16 cellular contexts compared by ENCODE assay signal in the genomic region with DNA sequence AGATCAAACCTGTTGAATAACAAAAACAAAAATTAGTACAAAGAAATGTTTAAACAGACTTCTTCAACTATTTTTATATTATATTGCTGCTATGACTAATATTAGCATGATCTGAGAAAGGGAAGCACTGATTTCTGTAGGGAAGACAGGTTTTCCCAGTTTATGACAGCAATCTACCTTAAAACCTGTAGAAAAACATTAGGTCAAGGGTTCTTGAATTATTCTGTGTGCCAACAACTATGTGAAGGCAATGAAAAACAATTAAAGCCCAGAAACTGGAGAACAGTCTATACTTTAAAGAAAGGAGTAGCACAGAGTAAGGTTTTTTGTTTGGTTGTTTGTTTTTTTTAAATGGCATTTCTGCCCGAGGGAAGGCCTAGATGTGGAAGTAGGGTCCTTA. TPM values are rescaled to one million over a fixed set of nuclear protein-coding genes. Genes with fewer than 3 reads are reported as not detected.
DNase-seq lines count a peak whose midpoint lies in the region; ATAC-seq and TF ChIP-seq lines count a peak whose summit lies in the region.
"Had no signal": no experiment of that assay in that cellular context is flagged by ENCODE, and none has a peak within 500 bp of the region (broad histone marks: within the 10 kb centered on the region; RNA-seq: fewer than 3 reads in every experiment).

No MANE protein-coding gene starts in this region.

- TF ChIP-seq POLR2A in adrenal gland (IDR thresholded peaks at IDR 0.05): no peak

- no peaks in the 10 kb centered on the region for H3K27me3 Mint-ChIP-seq in type B pancreatic cell

- no peaks in the 10 kb centered on the region for H3K27me3 ChIP-seq in cardiac muscle cell
- no peaks in the 10 kb centered on the region for H3K27me3 ChIP-seq in adrenal gland
- no peaks in the 10 kb centered on the region for H3K27me3 ChIP-seq in left lung
- H3K27me3 ChIP-seq: colonic mucosa had no signal

- peaks cover 43% of the 10 kb centered on the region for H3K36me3 Mint-ChIP-seq in type B pancreatic cell

- no peak for TF ChIP-seq CTCF in cardiac muscle cell (IDR thresholded peaks at IDR 0.05; ENCODE audit: low read depth, low read length)
- TF ChIP-seq CTCF in adrenal gland (IDR thresholded peaks at IDR 0.05): no peak
- no peak for TF ChIP-seq CTCF in left lung (IDR thresholded peaks at IDR 0.05)
- no peak for TF ChIP-seq CTCF in type B pancreatic cell (conservative IDR thresholded peaks at IDR 0.05)

- H3K4me3 ChIP-seq in cardiac muscle cell: no peak overlapping the region
- H3K4me3 ChIP-seq in adrenal gland: no peak overlapping the region
- no peak overlapping the region for H3K4me3 ChIP-seq in left lung
- H3K4me3 ChIP-seq: colonic mucosa had no signal

- H3K27ac ChIP-seq in cardiac muscle cell (peak overlapping the region; percentile 62), adrenal gland (peak overlapping the region in 3 of 5 donors; percentile 7 to 48 (median 31)), left lung (peak overlapping the region; percentile 23 to 43)
- H3K27ac ChIP-seq: colonic mucosa had no signal

- H3K4me1 ChIP-seq in cardiac muscle cell (ENCODE audit: low read depth): peaks cover 3% of the 10 kb centered on the region
- H3K4me1 ChIP-seq in adrenal gland (replicated peaks in 1 of 2): peaks cover 22 to 47% of the 10 kb centered on the region in 2 donors
- H3K4me1 ChIP-seq in left lung: peaks cover 9 to 43% of the 10 kb centered on the region in 2 donors
- H3K4me1 ChIP-seq: colonic mucosa had no signal

- H3K9me3 ChIP-seq in cardiac muscle cell (ENCODE audit: low read depth): no peaks in the 10 kb centered on the region
- no peaks in the 10 kb centered on the region for H3K9me3 ChIP-seq in adrenal gland (replicated peaks in 1 of 3)
- no peaks in the 10 kb centered on the region for H3K9me3 ChIP-seq in left lung
- H3K9me3 ChIP-seq: colonic mucosa had no signal

- H3K27ac Mint-ChIP-seq in type B pancreatic cell: peak overlapping the region; percentile 74
- H3K27ac Mint-ChIP-seq: activated naive CD4-positive, alpha-beta T cell treated with anti-CD3 and anti-CD28 coated beads, Interleukin-2, amount 50 U/mL, for 72 hours had no signal

- intact Hi-C loops in left cardiac atrium (cut with DNase I) (no loop called here), adrenal gland (cut with DNase I) (no loop called here), left lung (cut with DNase I) (no loop called here)

- no peak for ATAC-seq in left cardiac atrium
- peak; percentile 33 for ATAC-seq in left lung
- no peak for ATAC-seq in GM19397 (IDR thresholded peaks at IDR 0.05; ENCODE audit: unreplicated experiment)
- ATAC-seq: activated naive CD4-positive, alpha-beta T cell treated with anti-CD3 and anti-CD28 coated beads, Interleukin-2, amount 50 U/mL, for 72 hours had no signal

- H3K9me3 Mint-ChIP-seq in type B pancreatic cell: peaks cover 4% of the 10 kb centered on the region

- peaks cover 11% of the 10 kb centered on the region for H3K36me3 ChIP-seq in cardiac muscle cell
- peaks cover 0 to 1% of the 10 kb centered on the region in 2 donors for H3K36me3 ChIP-seq in adrenal gland (replicated peaks in 1 of 2)
- peaks cover 0 to 25% of the 10 kb centered on the region in 2 donors for H3K36me3 ChIP-seq in left lung
- H3K36me3 ChIP-seq: colonic mucosa had no signal

- H3K4me3 Mint-ChIP-seq in type B pancreatic cell: no peak overlapping the region

- H3K4me1 Mint-ChIP-seq in type B pancreatic cell (ENCODE audit: unreplicated experiment): peaks cover 44% of the 10 kb centered on the region

- no peak for DNase-seq in cardiac muscle cell (ENCODE audit: low read depth in 1 of 2, low spot score in 1 of 2)
- DNase-seq in left cardiac atrium: no peak
- no peak for DNase-seq in adrenal gland
- no peak for DNase-seq in left lung
- DNase-seq in type B pancreatic cell (ENCODE audit: extremely low spot score, unreplicated experiment): no peak
- no peak for DNase-seq in GF-D8 (lab: John Stamatoyannopoulos, UW)
- no peak for DNase-seq in SHP77 treated with DMSO at 0.1 percent for 48 hours (lab: John Stamatoyannopoulos, UW)
- DNase-seq: colonic mucosa; DND-41; NCI-H1436; NCI-H748 treated with DMSO at 0.1 percent for 48 hours; retina; SHP77; stimulated activated CD4-positive, alpha-beta T cell treated with anti-CD3 and anti-CD28 coated beads, Interleukin-2, amount 100 ng/mL, for 24 hours had no signal

- 35 to 44% (median 39%) methylated on average over 1 of the region's 1 CpG for WGBS in adrenal gland, 4 donors

RNA-seq across cellular contexts. Expression of a gene that starts 23.3 kb away (rescaled TPM):
- total RNA-seq in cardiac muscle cell: 27.3 and 35.8 TPM in 2 replicates
- 18.4 and 20.1 TPM in 2 replicates for polyA plus RNA-seq in cardiac muscle cell
- 10 to 100 TPM; 70.3 to 73.0 TPM for total RNA-seq in left cardiac atrium
- total RNA-seq in adrenal gland: 100 to 1,000 TPM in 1 of 8 donors, 10 to 100 TPM in 7; 40.4 to 105 (median 61.3) TPM
- polyA plus RNA-seq in adrenal gland: 10 to 100 TPM; 25.5 to 53.7 (median 36.3) TPM
- 10 to 100 TPM; 86.4 to 97.6 TPM for total RNA-seq in left lung
- 98.5 and 112 TPM in 2 replicates for total RNA-seq in type B pancreatic cell (ENCODE audit: low replicate concordance)
